Comparison of ENCODE assay signal across 8 cellular contexts in genomic region chr14:76050797-76051392, GRCh38.
DNase-seq lines count a peak whose midpoint lies in the region; ATAC-seq and TF ChIP-seq lines count a peak whose summit lies in the region.

No MANE protein-coding gene starts in this region.

- ATAC-seq in lower lobe of right lung: peak; percentile 47 to 62
- ATAC-seq in HG03342 (IDR thresholded peaks at IDR 0.05; ENCODE audit: unreplicated experiment): no peak

- no peaks in the 10 kb centered on the region for H3K27me3 ChIP-seq in dorsolateral prefrontal cortex
- no peaks in the 10 kb centered on the region for H3K27me3 ChIP-seq in lower lobe of right lung (ENCODE audit: low read depth)

- no peaks in the 10 kb centered on the region for H3K36me3 Mint-ChIP-seq in activated CD4-positive, alpha-beta T cell treated with anti-CD3 and anti-CD28 coated beads, Interleukin-2, amount 10 ng/mL, durations not matched to agents 24 days and 14 days (ENCODE audit: low read depth)

- H3K9me3 ChIP-seq in lower lobe of right lung: no peaks in the 10 kb centered on the region

- H3K4me1 ChIP-seq in lower lobe of right lung: no peaks in the 10 kb centered on the region

- no peak overlapping the region for H3K4me3 ChIP-seq in AG04449 (ENCODE audit: low read depth, low read length)
- no peak overlapping the region for H3K4me3 ChIP-seq in dorsolateral prefrontal cortex
- H3K4me3 ChIP-seq in lower lobe of right lung: no peak overlapping the region

- TF ChIP-seq CTCF in AG04449 (IDR thresholded peaks at IDR 0.05; ENCODE audit: insufficient read depth, low read length, missing control alignments) (peak; percentile 51), dorsolateral prefrontal cortex (IDR thresholded peaks at IDR 0.05 in 54 of 56, conservative IDR thresholded peaks at IDR 0.05 in 2 of 56; ENCODE audit: low read depth in 1 of 56, partially characterized antibody in 56 of 56) (peak; percentile 74 to 98 (median 88)), lower lobe of right lung (IDR thresholded peaks at IDR 0.05) (peak; percentile 76)

- no peaks in the 10 kb centered on the region for H3K4me1 Mint-ChIP-seq in activated CD4-positive, alpha-beta T cell treated with anti-CD3 and anti-CD28 coated beads, Interleukin-2, amount 10 ng/mL, durations not matched to agents 24 days and 14 days

- H3K27me3 Mint-ChIP-seq in activated CD4-positive, alpha-beta T cell treated with anti-CD3 and anti-CD28 coated beads, Interleukin-2, amount 10 ng/mL, durations not matched to agents 24 days and 14 days: no peaks in the 10 kb centered on the region

- H3K9me3 Mint-ChIP-seq in activated CD4-positive, alpha-beta T cell treated with anti-CD3 and anti-CD28 coated beads, Interleukin-2, amount 10 ng/mL, durations not matched to agents 24 days and 14 days: no peaks in the 10 kb centered on the region

- H3K27ac ChIP-seq in dorsolateral prefrontal cortex (no peak overlapping the region), lower lobe of right lung (no peak overlapping the region)

- POLR2A ChIA-PET in AG04449 (lab: Yijun Ruan, JAX): no interaction called here

- intact Hi-C loops in activated CD4-positive, alpha-beta T cell treated with anti-CD3 and anti-CD28 coated beads, Interleukin-2, amount 10 ng/mL, durations not matched to agents 24 days and 14 days (cut with micrococcal nuclease): loop anchor here (1.0 to 5.0 kb wide), 3 partner anchors 302 to 596 kb away; no protein-coding TSS in a partner anchor
- intact Hi-C loops in dorsolateral prefrontal cortex (cut with DNase I): loop anchor here (1.0 to 10.0 kb wide), 5 partner anchors 41 to 596 kb away; no protein-coding TSS in a partner anchor
- intact Hi-C loops in lower lobe of right lung (cut with DNase I): no loop called here

- H3K36me3 ChIP-seq in lower lobe of right lung: no peaks in the 10 kb centered on the region

- H3K27ac Mint-ChIP-seq in activated CD4-positive, alpha-beta T cell treated with anti-CD3 and anti-CD28 coated beads, Interleukin-2, amount 10 ng/mL, durations not matched to agents 24 days and 14 days: no peak overlapping the region

- CTCF ChIA-PET in AG04449 (lab: Yijun Ruan, JAX): interaction anchor here (0.6 to 8.6 kb wide), 52 partner anchors 9 to 759 kb away, joined by 3 to 198 read pairs (median 4); partner anchors contain the start of gene GPATCH2L

- H3K4me3 Mint-ChIP-seq in activated CD4-positive, alpha-beta T cell treated with anti-CD3 and anti-CD28 coated beads, Interleukin-2, amount 10 ng/mL, durations not matched to agents 24 days and 14 days: no peak overlapping the region

- DNase-seq in AG04449 (ENCODE audit: low read depth, low spot score): peak; percentile 17
- DNase-seq in GM19238 (ENCODE audit: insufficient read length, low spot score): peak; percentile 39
- peak; percentile 38 for DNase-seq in NCI-H345 (lab: John Stamatoyannopoulos, UW)
- DNase-seq in activated CD4-positive, alpha-beta T cell treated with anti-CD3 and anti-CD28 coated beads, Interleukin-2, amount 10 ng/mL, durations not matched to agents 24 days and 14 days: peak; percentile 89
- DNase-seq in dorsolateral prefrontal cortex: peak in 6 of 10 donors; percentile 46 to 82 (median 62)
- DNase-seq in lower lobe of right lung: no peak
- peak; percentile 2 to 13 for DNase-seq in stimulated activated CD8-positive, alpha-beta memory T cell treated with anti-CD3 and anti-CD28 coated beads, Interleukin-2, amount 100 ng/mL, for 1 hour (ENCODE audit: low read depth in 2 of 2)
